12 cellular contexts compared by ENCODE assay signal in genomic region chr1:180609643-180610555, GRCh38. TPM values are rescaled to one million over a fixed set of nuclear protein-coding genes. Genes with fewer than 3 reads are reported as not detected.
A peak's percentile ranks its signal among the peaks of the same experiment; 100 is the strongest.
DNase-seq lines count a peak whose midpoint lies in the region; ATAC-seq and TF ChIP-seq lines count a peak whose summit lies in the region.
"Had no signal": no experiment of that assay in that cellular context is flagged by ENCODE, and none has a peak within 500 bp of the region (broad histone marks: within the 10 kb centered on the region; RNA-seq: fewer than 3 reads in every experiment).

No MANE protein-coding gene starts in this region.

- H3K27me3 Mint-ChIP-seq in HFFc6 (ENCODE audit: insufficient read depth), result no peaks in the 10 kb centered on the region; the same call in 1 of the 2 replicates
- no peaks in the 10 kb centered on the region for H3K27me3 Mint-ChIP-seq in progenitor cell of endocrine pancreas

- peaks cover 30% of the 10 kb centered on the region for H3K4me1 Mint-ChIP-seq in HFFc6 (ENCODE audit: low read depth)
- peaks cover 29% of the 10 kb centered on the region for H3K4me1 Mint-ChIP-seq in progenitor cell of endocrine pancreas (ENCODE audit: low read depth)

- H3K27ac ChIP-seq in coronary artery, result no peak overlapping the region

- H3K4me3 ChIP-seq in fibroblast of the aortic adventitia (ENCODE audit: low read depth, low read length) (no peak overlapping the region), coronary artery (no peak overlapping the region)

- peak overlapping the region; percentile 62; the same call in 1 of the 2 replicates for H3K27ac Mint-ChIP-seq in HFFc6
- H3K27ac Mint-ChIP-seq in progenitor cell of endocrine pancreas, result peak overlapping the region; percentile 22

- H3K4me3 Mint-ChIP-seq in HFFc6 (peak overlapping the region; percentile 33), progenitor cell of endocrine pancreas (ENCODE audit: low read depth) (no peak overlapping the region)

- DNase-seq in HFFc6 (no peak), OCI-M2 (lab: John Stamatoyannopoulos, UW; ENCODE audit: unreplicated experiment) (peak; percentile 35), fibroblast of the aortic adventitia (ENCODE audit: low read depth) (peak; percentile 54), progenitor cell of endocrine pancreas (ENCODE audit: low spot score, unreplicated experiment) (no peak), NCI-H69 (lab: John Stamatoyannopoulos, UW) (no peak), coronary artery (ENCODE audit: low spot score) (no peak), NCI-H187 treated with DMSO at 0.1 percent for 48 hours (lab: John Stamatoyannopoulos, UW) (no peak)
- DNase-seq: activated T-cell treated with anti-CD3 and anti-CD28 coated beads, Interleukin-2, amount 50 U/mL, for 48 hours; dermis blood vessel endothelial cell; right cardiac atrium had no signal

- ATAC-seq in HG03159 (IDR thresholded peaks at IDR 0.05; ENCODE audit: unreplicated experiment), result no peak

- TF ChIP-seq CTCF in HFFc6 (IDR thresholded peaks at IDR 0.05), result no peak
- no peak for TF ChIP-seq CTCF in fibroblast of the aortic adventitia (IDR thresholded peaks at IDR 0.05; ENCODE audit: insufficient read depth, low read length)
- no peak for TF ChIP-seq CTCF in progenitor cell of endocrine pancreas (IDR thresholded peaks at IDR 0.05; ENCODE audit: unreplicated experiment)
- no peak for TF ChIP-seq CTCF in coronary artery (IDR thresholded peaks at IDR 0.05)

- H3K36me3 Mint-ChIP-seq in HFFc6 (ENCODE audit: low read depth) (no peaks in the 10 kb centered on the region), progenitor cell of endocrine pancreas (ENCODE audit: insufficient read depth) (no peaks in the 10 kb centered on the region)

- H3K9me3 Mint-ChIP-seq in HFFc6 (no peaks in the 10 kb centered on the region), progenitor cell of endocrine pancreas (ENCODE audit: low read depth) (no peaks in the 10 kb centered on the region)

RNA-seq across cellular contexts. Expression of gene XPR1, which starts 21.9 kb away (rescaled TPM):
- 10 to 100 TPM; 25.0 to 44.7 (median 34.0) TPM for total RNA-seq in HFFc6 (2021; fragmentation: NEBNext Ultra II Directional; extraction: Animal tissue kit (Norgen Biotek cat#: 25700))
- total RNA-seq in fibroblast of the aortic adventitia (ENCODE audit: low replicate concordance), result 11.9 and 31.8 TPM in 2 replicates
- total RNA-seq in progenitor cell of endocrine pancreas, result 62.6 and 68.7 TPM in 2 replicates

RNA-seq across cellular contexts. Expression of gene OVAAL, which starts 51.1 kb away (rescaled TPM):
- not detected for total RNA-seq in HFFc6 (2021; fragmentation: NEBNext Ultra II Directional; extraction: Animal tissue kit (Norgen Biotek cat#: 25700))
- total RNA-seq in fibroblast of the aortic adventitia (ENCODE audit: low replicate concordance), result not detected in 2 replicates
- not detected in 2 replicates for total RNA-seq in progenitor cell of endocrine pancreas
- total RNA-seq: dermis blood vessel endothelial cell, NCI-H460 had no signal

Comparison
In these comparisons a context has a peak if more than half of its experiments do, and no peak if none do; other contexts are left out.
1. DNase-seq: peak in OCI-M2 (single experiment) and fibroblast of the aortic adventitia (single experiment); none in HFFc6 (single experiment), progenitor cell of endocrine pancreas (single experiment), NCI-H69 (single experiment), coronary artery (single experiment) and NCI-H187 treated with DMSO at 0.1 percent for 48 hours (single experiment).